Comparison of ENCODE assay signal across 28 cellular contexts in the genomic region with DNA sequence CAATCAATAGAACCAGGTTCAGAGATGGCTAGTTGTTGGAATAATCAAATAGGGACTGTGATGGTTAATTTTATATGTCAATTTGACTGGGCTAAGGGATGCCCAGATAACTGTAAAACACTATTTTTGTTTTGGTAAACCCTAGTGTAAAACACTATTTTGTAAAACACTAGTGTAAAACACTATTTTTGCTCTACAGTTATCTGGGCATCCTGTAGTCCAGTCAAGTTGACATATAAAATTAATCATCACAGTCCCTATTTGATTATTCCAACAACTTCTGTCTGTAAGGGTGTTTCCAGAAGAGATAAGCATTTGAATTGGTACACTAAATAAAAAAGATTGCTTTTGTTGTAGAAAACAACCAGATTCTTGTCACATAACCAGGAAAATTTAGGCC.
"Had no signal": no experiment of that assay in that cellular context is flagged by ENCODE, and none has a peak within 500 bp of the region (broad histone marks: within the 10 kb centered on the region; RNA-seq: fewer than 3 reads in every experiment).

No MANE protein-coding gene starts in this region.

- ATAC-seq: stimulated activated effector memory CD8-positive, alpha-beta T cell treated with anti-CD3 and anti-CD28 coated beads, Interleukin-12 subunit alpha, Interleukin-12 subunit beta, amount 100 ng/mL, for 72 hours; stimulated activated memory B cell treated with anti-CD40 and anti-IgM and Interleukin-4, amounts not matched to agents 10 μg/mL and 1 μg/mL and 100 μg/mL, for 72 hours; stimulated activated naive B cell treated with anti-CD40 and anti-IgM and Interleukin-4, amounts not matched to agents 10 μg/mL and 1 μg/mL and 100 μg/mL, for 72 hours; stimulated activated naive CD8-positive, alpha-beta T cell treated with anti-CD3 and anti-CD28 coated beads, Interleukin-15, amount 100 ng/mL, for 72 hours; stimulated activated naive CD8-positive, alpha-beta T cell treated with anti-CD3 and anti-CD28 coated beads, Interleukin-15, Interleukin-2, amounts not matched to agents 100 U/mL and 50 U/mL, for 24 hours; upper lobe of right lung had no signal

- H3K4me3 Mint-ChIP-seq: stimulated activated effector memory CD8-positive, alpha-beta T cell treated with anti-CD3 and anti-CD28 coated beads, Interleukin-12 subunit alpha, Interleukin-12 subunit beta, amount 100 ng/mL, for 72 hours; stimulated activated memory B cell treated with anti-CD40 and anti-IgM and Interleukin-4, amounts not matched to agents 10 μg/mL and 1 μg/mL and 100 μg/mL, for 72 hours; stimulated activated naive B cell treated with anti-CD40 and anti-IgM and Interleukin-4, amounts not matched to agents 10 μg/mL and 1 μg/mL and 100 μg/mL, for 72 hours; stimulated activated naive CD8-positive, alpha-beta T cell treated with anti-CD3 and anti-CD28 coated beads, Interleukin-15, amount 100 ng/mL, for 72 hours; stimulated activated naive CD8-positive, alpha-beta T cell treated with anti-CD3 and anti-CD28 coated beads, Interleukin-15, Interleukin-2, amounts not matched to agents 100 ng/mL and 50 ng/mL, for 24 hours had no signal

- DNase-seq: stimulated activated CD4-positive, alpha-beta T cell treated with anti-CD3 and anti-CD28 coated beads, Interleukin-1b, Interleukin-23, amount 100 ng/mL, for 48 hours; stimulated activated CD4-positive, alpha-beta T cell treated with anti-CD3 and anti-CD28 coated beads, Interleukin-2, amount 100 ng/mL, for 24 hours; stimulated activated CD4-positive, alpha-beta T cell treated with anti-CD3 and anti-CD28 coated beads, Interleukin-2, amount 100 ng/mL, for 48 hours; stimulated activated CD4-positive, alpha-beta T cell treated with anti-CD3 and anti-CD28 coated beads, Interleukin-4, amount 100 ng/mL, for 1 hour; stimulated activated CD4-positive, alpha-beta T cell treated with anti-CD3 and anti-CD28 coated beads, Interleukin-4, amount 100 ng/mL, for 24 hours; stimulated activated CD4-positive, alpha-beta T cell treated with anti-CD3 and anti-CD28 coated beads, Interleukin-4, amount 100 ng/mL, for 4 hours; stimulated activated CD8-positive, alpha-beta memory T cell treated with anti-CD3 and anti-CD28 coated beads, Interleukin-4, amount 100 ng/mL, for 48 hours; stimulated activated naive B cell treated with anti-CD40 and anti-IgM and Interleukin-4, amounts not matched to agents 10 μg/mL and 1 μg/mL and 100 μg/mL, for 72 hours; stimulated activated naive CD4-positive, alpha-beta T cell; stimulated activated naive CD4-positive, alpha-beta T cell treated with Interleukin-2 at 50 U/mL for 16 hours; stimulated activated naive CD8-positive, alpha-beta T cell treated with anti-CD3 and anti-CD28 coated beads, Interleukin-15, amount 100 ng/mL, for 72 hours; stimulated activated naive CD8-positive, alpha-beta T cell treated with anti-CD3 and anti-CD28 coated beads, Interleukin-15, Interleukin-2, amounts not matched to agents 100 U/mL and 50 U/mL, for 24 hours; stomach; substantia nigra; testis; thyroid gland; tibial artery; transverse colon; trophoblast cell; upper lobe of right lung; uterus had no signal

- H3K4me1 ChIP-seq: stomach, suprapubic skin, testis, thyroid gland, tibial artery, tibial nerve, transverse colon, upper lobe of right lung, uterus, vagina had no signal

- H3K36me3 ChIP-seq: stomach, suprapubic skin, thoracic aorta, thyroid gland, tibial artery, tibial nerve, transverse colon, upper lobe of right lung, uterus, vagina had no signal

- H3K4me1 Mint-ChIP-seq: stimulated activated effector memory CD8-positive, alpha-beta T cell treated with anti-CD3 and anti-CD28 coated beads, Interleukin-12 subunit alpha, Interleukin-12 subunit beta, amount 100 ng/mL, for 72 hours; stimulated activated memory B cell treated with anti-CD40 and anti-IgM and Interleukin-4, amounts not matched to agents 10 μg/mL and 1 μg/mL and 100 μg/mL, for 72 hours; stimulated activated naive B cell treated with anti-CD40 and anti-IgM and Interleukin-4, amounts not matched to agents 10 μg/mL and 1 μg/mL and 100 μg/mL, for 72 hours; stimulated activated naive CD8-positive, alpha-beta T cell treated with anti-CD3 and anti-CD28 coated beads, Interleukin-15, amount 100 ng/mL, for 72 hours had no signal

- H3K27ac ChIP-seq: stomach, suprapubic skin, testis, thoracic aorta, thyroid gland, tibial artery, tibial nerve, transverse colon, upper lobe of right lung, uterus, vagina had no signal

- H3K4me3 ChIP-seq: stomach, suprapubic skin, testis, thoracic aorta, thyroid gland, tibial artery, tibial nerve, transverse colon, upper lobe of right lung, uterus, vagina had no signal

- H3K36me3 Mint-ChIP-seq: stimulated activated effector memory CD8-positive, alpha-beta T cell treated with anti-CD3 and anti-CD28 coated beads, Interleukin-12 subunit alpha, Interleukin-12 subunit beta, amount 100 ng/mL, for 72 hours; stimulated activated memory B cell treated with anti-CD40 and anti-IgM and Interleukin-4, amounts not matched to agents 10 μg/mL and 1 μg/mL and 100 μg/mL, for 72 hours; stimulated activated naive B cell treated with anti-CD40 and anti-IgM and Interleukin-4, amounts not matched to agents 10 μg/mL and 1 μg/mL and 100 μg/mL, for 72 hours had no signal

- H3K9me3 ChIP-seq: testis, thoracic aorta, thyroid gland, transverse colon, upper lobe of right lung, vagina had no signal

- H3K27ac Mint-ChIP-seq: stimulated activated effector memory CD8-positive, alpha-beta T cell treated with anti-CD3 and anti-CD28 coated beads, Interleukin-12 subunit alpha, Interleukin-12 subunit beta, amount 100 ng/mL, for 72 hours; stimulated activated memory B cell treated with anti-CD40 and anti-IgM and Interleukin-4, amounts not matched to agents 10 μg/mL and 1 μg/mL and 100 μg/mL, for 72 hours; stimulated activated naive B cell treated with anti-CD40 and anti-IgM and Interleukin-4, amounts not matched to agents 10 μg/mL and 1 μg/mL and 100 μg/mL, for 72 hours; stimulated activated naive CD8-positive, alpha-beta T cell treated with anti-CD3 and anti-CD28 coated beads, Interleukin-15, Interleukin-2, amounts not matched to agents 100 ng/mL and 50 ng/mL, for 24 hours had no signal

- H3K9me3 Mint-ChIP-seq: stimulated activated naive CD8-positive, alpha-beta T cell treated with anti-CD3 and anti-CD28 coated beads, Interleukin-15, Interleukin-2, amounts not matched to agents 100 ng/mL and 50 ng/mL, for 24 hours had no signal

- H3K27me3 ChIP-seq: suprapubic skin, testis, thyroid gland, tibial nerve, transverse colon, uterus, vagina had no signal
